Comparison of ENCODE assay signal across 1 cellular context in the genomic region with DNA sequence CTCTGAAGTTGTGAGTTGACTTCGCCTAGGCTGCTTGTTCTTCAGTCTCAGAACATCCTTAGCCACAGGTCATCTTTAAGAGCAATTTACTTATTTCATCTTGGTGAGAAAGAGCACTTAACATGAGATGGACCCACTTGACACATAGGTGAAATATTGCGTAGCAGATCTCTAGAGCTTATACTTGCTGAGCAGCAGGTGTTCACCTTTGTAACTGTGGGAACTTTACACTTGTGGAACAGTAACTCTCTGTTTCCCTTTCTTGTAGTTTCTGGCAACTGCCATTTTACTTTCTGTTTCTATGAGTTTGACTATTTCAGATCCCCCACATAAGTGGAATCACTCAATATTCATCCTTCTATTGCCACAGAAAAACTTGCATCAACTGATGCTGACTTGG.
TF ChIP-seq lines count a peak whose summit lies in the region.

No MANE protein-coding gene starts in this region.

TF ChIP-seq in GM12878, 131 proteins besides CTCF, POLR2A, EP300 and RAD21 (continued from another document and continues in another):
- TF ChIP-seq ZBED1 (IDR thresholded peaks at IDR 0.05; ENCODE audit: borderline replicate concordance) (peak; percentile 67; the same call in 1 of the 2 replicates), ATF7 (IDR thresholded peaks at IDR 0.05; ENCODE audit: low read depth) (no peak; the same call in none of the 2 replicates), NR2C1 (IDR thresholded peaks at IDR 0.05) (no peak), CREB1 (IDR thresholded peaks at IDR 0.05; ENCODE audit: low read depth) (0 out of 2 replicates have a peak, but pooled peaks have one; percentile 15), SREBF2 (IDR thresholded peaks at IDR 0.05; ENCODE audit: low read length) (no peak), ASH2L (IDR thresholded peaks at IDR 0.05; ENCODE audit: borderline replicate concordance, low read depth) (no peak), TARDBP (IDR thresholded peaks at IDR 0.05; ENCODE audit: borderline replicate concordance) (no peak), FOXM1 (IDR thresholded peaks at IDR 0.05; ENCODE audit: low read depth, low read length) (peak; percentile 76; the same call in 1 of the 2 replicates), ZSCAN29 (IDR thresholded peaks at IDR 0.05) (no peak), SPI1 (IDR thresholded peaks at IDR 0.05; ENCODE audit: borderline replicate concordance, insufficient read depth, low read depth, low read length) (no peak), SMAD5 (IDR thresholded peaks at IDR 0.05; ENCODE audit: low read depth) (no peak), WRNIP1 (IDR thresholded peaks at IDR 0.05; ENCODE audit: borderline replicate concordance, low read depth, low read length) (no peak), CHD1 (IDR thresholded peaks at IDR 0.05; ENCODE audit: low read depth, low read length) (no peak), TBL1XR1 (IDR thresholded peaks at IDR 0.05; ENCODE audit: low read depth, low read length) (no peak), TCF12 (IDR thresholded peaks at IDR 0.05; ENCODE audit: low read depth, low read length) (peak; percentile 85), CEBPB (IDR thresholded peaks at IDR 0.05; ENCODE audit: borderline replicate concordance in 1 of 2, low read depth in 2 of 2, low read length in 2 of 2) (no peak), YBX1 (IDR thresholded peaks at IDR 0.05) (no peak), SREBF1 (IDR thresholded peaks at IDR 0.05; ENCODE audit: low read length) (no peak), CREM (IDR thresholded peaks at IDR 0.05; ENCODE audit: low read depth) (peak; percentile 43; the same call in 1 of the 2 replicates), HCFC1 (IDR thresholded peaks at IDR 0.05; ENCODE audit: low read length) (no peak), SMAD1 (IDR thresholded peaks at IDR 0.05; ENCODE audit: low read depth, partially characterized antibody) (no peak), CBX3 (IDR thresholded peaks at IDR 0.05; ENCODE audit: borderline replicate concordance, low read depth) (no peak), RELA (IDR thresholded peaks at IDR 0.05; ENCODE audit: borderline replicate concordance, partially characterized antibody) (no peak), BCL11A (IDR thresholded peaks at IDR 0.05; ENCODE audit: low read depth, low read length) (no peak), SUZ12 (IDR thresholded peaks at IDR 0.05; ENCODE audit: unreplicated experiment) (no peak), ZNF24 (IDR thresholded peaks at IDR 0.05) (peak; percentile 7; the same call in 1 of the 2 replicates), EGR1 (IDR thresholded peaks at IDR 0.05; ENCODE audit: borderline replicate concordance in 1 of 2, low read depth in 2 of 2, low read length in 2 of 2) (no peak), EZH2 (IDR thresholded peaks at IDR 0.05; ENCODE audit: borderline replicate concordance, control insufficient read depth, low read depth, low read length) (no peak), JUNB (IDR thresholded peaks at IDR 0.05) (no peak; the same call in 1 of the 2 replicates), BACH1 (IDR thresholded peaks at IDR 0.05; ENCODE audit: borderline replicate concordance) (no peak), POLR2AphosphoS5 (IDR thresholded peaks at IDR 0.05; ENCODE audit: low read length) (no peak), IKZF1 (conservative IDR thresholded peaks at IDR 0.05) (peak; percentile 36; the same call in 1 of the 2 replicates), BMI1 (IDR thresholded peaks at IDR 0.05; ENCODE audit: borderline replicate concordance) (no peak), POLR2AphosphoS2 (IDR thresholded peaks at IDR 0.05; ENCODE audit: low read depth, low read length) (no peak), PAX8 (IDR thresholded peaks at IDR 0.05) (no peak), CHD2 (IDR thresholded peaks at IDR 0.05; ENCODE audit: borderline replicate concordance, low read depth, low read length) (peak; percentile 62; the same call in 1 of the 2 replicates), ESRRA (IDR thresholded peaks at IDR 0.05; ENCODE audit: low read length) (no peak), RUNX3 (IDR thresholded peaks at IDR 0.05; ENCODE audit: low read length) (peak; percentile 42), HDAC2 (IDR thresholded peaks at IDR 0.05) (no peak), NFIC (IDR thresholded peaks at IDR 0.05; ENCODE audit: low read depth, low read length) (peak; percentile 54)
- TF ChIP-seq, protein P1, sequence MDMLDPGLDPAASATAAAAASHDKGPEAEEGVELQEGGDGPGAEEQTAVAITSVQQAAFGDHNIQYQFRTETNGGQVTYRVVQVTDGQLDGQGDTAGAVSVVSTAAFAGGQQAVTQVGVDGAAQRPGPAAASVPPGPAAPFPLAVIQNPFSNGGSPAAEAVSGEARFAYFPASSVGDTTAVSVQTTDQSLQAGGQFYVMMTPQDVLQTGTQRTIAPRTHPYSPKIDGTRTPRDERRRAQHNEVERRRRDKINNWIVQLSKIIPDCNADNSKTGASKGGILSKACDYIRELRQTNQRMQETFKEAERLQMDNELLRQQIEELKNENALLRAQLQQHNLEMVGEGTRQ (IDR thresholded peaks at IDR 0.05; ENCODE audit: borderline replicate concordance, low read depth, low read length), result no peak
- TF ChIP-seq, protein P2, sequence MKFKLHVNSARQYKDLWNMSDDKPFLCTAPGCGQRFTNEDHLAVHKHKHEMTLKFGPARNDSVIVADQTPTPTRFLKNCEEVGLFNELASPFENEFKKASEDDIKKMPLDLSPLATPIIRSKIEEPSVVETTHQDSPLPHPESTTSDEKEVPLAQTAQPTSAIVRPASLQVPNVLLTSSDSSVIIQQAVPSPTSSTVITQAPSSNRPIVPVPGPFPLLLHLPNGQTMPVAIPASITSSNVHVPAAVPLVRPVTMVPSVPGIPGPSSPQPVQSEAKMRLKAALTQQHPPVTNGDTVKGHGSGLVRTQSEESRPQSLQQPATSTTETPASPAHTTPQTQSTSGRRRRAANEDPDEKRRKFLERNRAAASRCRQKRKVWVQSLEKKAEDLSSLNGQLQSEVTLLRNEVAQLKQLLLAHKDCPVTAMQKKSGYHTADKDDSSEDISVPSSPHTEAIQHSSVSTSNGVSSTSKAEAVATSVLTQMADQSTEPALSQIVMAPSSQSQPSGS (IDR thresholded peaks at IDR 0.05; ENCODE audit: low read length), result peak; percentile 85
- TF ChIP-seq, protein P3, sequence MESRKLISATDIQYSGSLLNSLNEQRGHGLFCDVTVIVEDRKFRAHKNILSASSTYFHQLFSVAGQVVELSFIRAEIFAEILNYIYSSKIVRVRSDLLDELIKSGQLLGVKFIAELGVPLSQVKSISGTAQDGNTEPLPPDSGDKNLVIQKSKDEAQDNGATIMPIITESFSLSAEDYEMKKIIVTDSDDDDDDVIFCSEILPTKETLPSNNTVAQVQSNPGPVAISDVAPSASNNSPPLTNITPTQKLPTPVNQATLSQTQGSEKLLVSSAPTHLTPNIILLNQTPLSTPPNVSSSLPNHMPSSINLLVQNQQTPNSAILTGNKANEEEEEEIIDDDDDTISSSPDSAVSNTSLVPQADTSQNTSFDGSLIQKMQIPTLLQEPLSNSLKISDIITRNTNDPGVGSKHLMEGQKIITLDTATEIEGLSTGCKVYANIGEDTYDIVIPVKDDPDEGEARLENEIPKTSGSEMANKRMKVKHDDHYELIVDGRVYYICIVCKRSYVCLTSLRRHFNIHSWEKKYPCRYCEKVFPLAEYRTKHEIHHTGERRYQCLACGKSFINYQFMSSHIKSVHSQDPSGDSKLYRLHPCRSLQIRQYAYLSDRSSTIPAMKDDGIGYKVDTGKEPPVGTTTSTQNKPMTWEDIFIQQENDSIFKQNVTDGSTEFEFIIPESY (IDR thresholded peaks at IDR 0.05), result no peak
- TF ChIP-seq, protein P4, sequence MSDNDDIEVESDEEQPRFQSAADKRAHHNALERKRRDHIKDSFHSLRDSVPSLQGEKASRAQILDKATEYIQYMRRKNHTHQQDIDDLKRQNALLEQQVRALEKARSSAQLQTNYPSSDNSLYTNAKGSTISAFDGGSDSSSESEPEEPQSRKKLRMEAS (IDR thresholded peaks at IDR 0.05; ENCODE audit: low read depth, low read length), result no peak
- TF ChIP-seq, protein P5, sequence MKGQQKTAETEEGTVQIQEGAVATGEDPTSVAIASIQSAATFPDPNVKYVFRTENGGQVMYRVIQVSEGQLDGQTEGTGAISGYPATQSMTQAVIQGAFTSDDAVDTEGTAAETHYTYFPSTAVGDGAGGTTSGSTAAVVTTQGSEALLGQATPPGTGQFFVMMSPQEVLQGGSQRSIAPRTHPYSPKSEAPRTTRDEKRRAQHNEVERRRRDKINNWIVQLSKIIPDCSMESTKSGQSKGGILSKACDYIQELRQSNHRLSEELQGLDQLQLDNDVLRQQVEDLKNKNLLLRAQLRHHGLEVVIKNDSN (IDR thresholded peaks at IDR 0.05; ENCODE audit: borderline replicate concordance, extremely low read length, insufficient read depth, low read depth, low read length), result no peak
- TF ChIP-seq, protein P6, sequence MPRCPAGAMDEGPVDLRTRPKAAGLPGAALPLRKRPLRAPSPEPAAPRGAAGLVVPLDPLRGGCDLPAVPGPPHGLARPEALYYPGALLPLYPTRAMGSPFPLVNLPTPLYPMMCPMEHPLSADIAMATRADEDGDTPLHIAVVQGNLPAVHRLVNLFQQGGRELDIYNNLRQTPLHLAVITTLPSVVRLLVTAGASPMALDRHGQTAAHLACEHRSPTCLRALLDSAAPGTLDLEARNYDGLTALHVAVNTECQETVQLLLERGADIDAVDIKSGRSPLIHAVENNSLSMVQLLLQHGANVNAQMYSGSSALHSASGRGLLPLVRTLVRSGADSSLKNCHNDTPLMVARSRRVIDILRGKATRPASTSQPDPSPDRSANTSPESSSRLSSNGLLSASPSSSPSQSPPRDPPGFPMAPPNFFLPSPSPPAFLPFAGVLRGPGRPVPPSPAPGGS (IDR thresholded peaks at IDR 0.05; ENCODE audit: borderline replicate concordance, insufficient read depth, low read depth, low read length, poor library complexity, severe bottlenecking), result peak; percentile 83
- TF ChIP-seq, protein P7, sequence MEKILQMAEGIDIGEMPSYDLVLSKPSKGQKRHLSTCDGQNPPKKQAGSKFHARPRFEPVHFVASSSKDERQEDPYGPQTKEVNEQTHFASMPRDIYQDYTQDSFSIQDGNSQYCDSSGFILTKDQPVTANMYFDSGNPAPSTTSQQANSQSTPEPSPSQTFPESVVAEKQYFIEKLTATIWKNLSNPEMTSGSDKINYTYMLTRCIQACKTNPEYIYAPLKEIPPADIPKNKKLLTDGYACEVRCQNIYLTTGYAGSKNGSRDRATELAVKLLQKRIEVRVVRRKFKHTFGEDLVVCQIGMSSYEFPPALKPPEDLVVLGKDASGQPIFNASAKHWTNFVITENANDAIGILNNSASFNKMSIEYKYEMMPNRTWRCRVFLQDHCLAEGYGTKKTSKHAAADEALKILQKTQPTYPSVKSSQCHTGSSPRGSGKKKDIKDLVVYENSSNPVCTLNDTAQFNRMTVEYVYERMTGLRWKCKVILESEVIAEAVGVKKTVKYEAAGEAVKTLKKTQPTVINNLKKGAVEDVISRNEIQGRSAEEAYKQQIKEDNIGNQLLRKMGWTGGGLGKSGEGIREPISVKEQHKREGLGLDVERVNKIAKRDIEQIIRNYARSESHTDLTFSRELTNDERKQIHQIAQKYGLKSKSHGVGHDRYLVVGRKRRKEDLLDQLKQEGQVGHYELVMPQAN (conservative IDR thresholded peaks at IDR 0.05), result no peak
- TF ChIP-seq, protein P8, sequence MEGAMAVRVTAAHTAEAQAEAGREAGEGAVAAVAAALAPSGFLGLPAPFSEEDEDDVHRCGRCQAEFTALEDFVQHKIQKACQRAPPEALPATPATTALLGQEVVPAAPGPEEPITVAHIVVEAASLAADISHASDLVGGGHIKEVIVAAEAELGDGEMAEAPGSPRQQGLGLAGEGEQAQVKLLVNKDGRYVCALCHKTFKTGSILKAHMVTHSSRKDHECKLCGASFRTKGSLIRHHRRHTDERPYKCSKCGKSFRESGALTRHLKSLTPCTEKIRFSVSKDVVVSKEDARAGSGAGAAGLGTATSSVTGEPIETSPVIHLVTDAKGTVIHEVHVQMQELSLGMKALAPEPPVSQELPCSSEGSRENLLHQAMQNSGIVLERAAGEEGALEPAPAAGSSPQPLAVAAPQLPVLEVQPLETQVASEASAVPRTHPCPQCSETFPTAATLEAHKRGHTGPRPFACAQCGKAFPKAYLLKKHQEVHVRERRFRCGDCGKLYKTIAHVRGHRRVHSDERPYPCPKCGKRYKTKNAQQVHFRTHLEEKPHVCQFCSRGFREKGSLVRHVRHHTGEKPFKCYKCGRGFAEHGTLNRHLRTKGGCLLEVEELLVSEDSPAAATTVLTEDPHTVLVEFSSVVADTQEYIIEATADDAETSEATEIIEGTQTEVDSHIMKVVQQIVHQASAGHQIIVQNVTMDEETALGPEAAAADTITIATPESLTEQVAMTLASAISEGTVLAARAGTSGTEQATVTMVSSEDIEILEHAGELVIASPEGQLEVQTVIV (IDR thresholded peaks at IDR 0.05; ENCODE audit: borderline replicate concordance, partially characterized antibody), result no peak
- TF ChIP-seq, protein P9, sequence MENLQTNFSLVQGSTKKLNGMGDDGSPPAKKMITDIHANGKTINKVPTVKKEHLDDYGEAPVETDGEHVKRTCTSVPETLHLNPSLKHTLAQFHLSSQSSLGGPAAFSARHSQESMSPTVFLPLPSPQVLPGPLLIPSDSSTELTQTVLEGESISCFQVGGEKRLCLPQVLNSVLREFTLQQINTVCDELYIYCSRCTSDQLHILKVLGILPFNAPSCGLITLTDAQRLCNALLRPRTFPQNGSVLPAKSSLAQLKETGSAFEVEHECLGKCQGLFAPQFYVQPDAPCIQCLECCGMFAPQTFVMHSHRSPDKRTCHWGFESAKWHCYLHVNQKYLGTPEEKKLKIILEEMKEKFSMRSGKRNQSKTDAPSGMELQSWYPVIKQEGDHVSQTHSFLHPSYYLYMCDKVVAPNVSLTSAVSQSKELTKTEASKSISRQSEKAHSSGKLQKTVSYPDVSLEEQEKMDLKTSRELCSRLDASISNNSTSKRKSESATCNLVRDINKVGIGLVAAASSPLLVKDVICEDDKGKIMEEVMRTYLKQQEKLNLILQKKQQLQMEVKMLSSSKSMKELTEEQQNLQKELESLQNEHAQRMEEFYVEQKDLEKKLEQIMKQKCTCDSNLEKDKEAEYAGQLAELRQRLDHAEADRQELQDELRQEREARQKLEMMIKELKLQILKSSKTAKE (IDR thresholded peaks at IDR 0.05; ENCODE audit: low read depth, poor library complexity, severe bottlenecking), result no peak
